20 cellular contexts compared by ENCODE assay signal in genomic region chr4:122712782-122713181, GRCh38. TPM values are rescaled to one million over a fixed set of nuclear protein-coding genes. Genes with fewer than 3 reads are reported as not detected.
DNase-seq lines count a peak whose midpoint lies in the region; ATAC-seq and TF ChIP-seq lines count a peak whose summit lies in the region.
"Had no signal": no experiment of that assay in that cellular context is flagged by ENCODE, and none has a peak within 500 bp of the region (broad histone marks: within the 10 kb centered on the region; RNA-seq: fewer than 3 reads in every experiment).

No MANE protein-coding gene starts in this region.

- H3K9me3 ChIP-seq in fibroblast of lung (ENCODE audit: control insufficient read depth, insufficient read depth, low read depth, low read length) (no peaks in the 10 kb centered on the region), heart left ventricle (no peaks in the 10 kb centered on the region)
- H3K9me3 ChIP-seq: A549, suprapubic skin had no signal

- no peak for ATAC-seq in activated CD4-positive, alpha-beta T cell treated with anti-CD3 and anti-CD28 coated beads for 36 hours
- no peak for ATAC-seq in heart left ventricle
- ATAC-seq: A549, left ventricle myocardium superior had no signal

- H3K4me3 Mint-ChIP-seq in activated CD4-positive, alpha-beta T cell treated with anti-CD3 and anti-CD28 coated beads for 36 hours: peak overlapping the region; percentile 11
- no peak overlapping the region for H3K4me3 Mint-ChIP-seq in activated CD4-positive, alpha-beta T cell treated with anti-CD3 and anti-CD28 coated beads, Interleukin-2, amount 10 ng/mL, durations not matched to agents 7 days and 5 days
- no peak overlapping the region for H3K4me3 Mint-ChIP-seq in T-helper 1 cell treated with Interleukin-12 subunit alpha and Interleukin-12 subunit beta and Interleukin-4 antibody, amounts not matched to agents 30 μg/mL and 1 μg/mL, for 36 hours

- no peak overlapping the region for H2AFZ ChIP-seq in fibroblast of lung (ENCODE audit: low read length)

- intact Hi-C loops in activated CD4-positive, alpha-beta T cell treated with anti-CD3 and anti-CD28 coated beads for 36 hours (cut with DNase I, micrococcal nuclease): loop anchor here (1.0 to 10.0 kb wide), 6 partner anchors 79 to 398 kb away; partner anchors contain the start of genes IL2 (in 2 of the 2) and IL21 (in 1 of the 2)
- intact Hi-C loops in heart left ventricle (cut with DNase I): loop anchor here in 1 of 10 donors (10.0 kb wide), 1 partner anchor 108 kb away; no protein-coding TSS in a partner anchor

- H3K9me3 Mint-ChIP-seq in activated CD4-positive, alpha-beta T cell treated with anti-CD3 and anti-CD28 coated beads for 36 hours (ENCODE audit: low read depth): no peaks in the 10 kb centered on the region
- H3K9me3 Mint-ChIP-seq in activated CD4-positive, alpha-beta T cell treated with anti-CD3 and anti-CD28 coated beads, Interleukin-2, amount 10 ng/mL, durations not matched to agents 7 days and 5 days: no peaks in the 10 kb centered on the region
- H3K9me3 Mint-ChIP-seq in T-helper 1 cell treated with Interleukin-12 subunit alpha and Interleukin-12 subunit beta and Interleukin-4 antibody, amounts not matched to agents 30 μg/mL and 1 μg/mL, for 36 hours: no peaks in the 10 kb centered on the region

- no peaks in the 10 kb centered on the region for H3K79me2 ChIP-seq in fibroblast of lung (ENCODE audit: control insufficient read depth, insufficient read depth, low read length)

- H3K27ac Mint-ChIP-seq in activated CD4-positive, alpha-beta T cell treated with anti-CD3 and anti-CD28 coated beads for 36 hours: peak overlapping the region; percentile 97
- no peak overlapping the region for H3K27ac Mint-ChIP-seq in activated CD4-positive, alpha-beta T cell treated with anti-CD3 and anti-CD28 coated beads, Interleukin-2, amount 10 ng/mL, durations not matched to agents 7 days and 5 days
- peak overlapping the region; percentile 61 for H3K27ac Mint-ChIP-seq in T-helper 1 cell treated with Interleukin-12 subunit alpha and Interleukin-12 subunit beta and Interleukin-4 antibody, amounts not matched to agents 30 μg/mL and 1 μg/mL, for 36 hours

- H3K4me2 ChIP-seq in fibroblast of lung (ENCODE audit: extremely low read depth, insufficient read depth, low read length): no peak overlapping the region
- H3K4me2 ChIP-seq: A549 had no signal

- TF ChIP-seq POLR2A in heart left ventricle (IDR thresholded peaks at IDR 0.05): no peak

- POLR2A ChIA-PET in activated CD4-positive, alpha-beta T cell treated with anti-CD3 and anti-CD28 coated beads for 36 hours (lab: Charles Lee): no interaction called here
- POLR2A ChIA-PET in activated CD4-positive, alpha-beta T cell treated with anti-CD3 and anti-CD28 coated beads, Interleukin-2, amount 10 ng/mL, durations not matched to agents 7 days and 5 days (lab: Charles Lee): interaction anchor here (0.7 kb wide), 1 partner anchor 71 kb away, joined by 3 read pairs; no protein-coding TSS in a partner anchor

- in situ Hi-C loops in KBM-7 (cut with MboI; ENCODE audit: low pct_unique_long_range_greater_than_20kb, low sequenced_read_pairs): no loop called here

- H3K4me3 ChIP-seq in fibroblast of lung (replicated peaks in 1 of 4; ENCODE audit: control extremely low read depth in 1 of 4, insufficient read depth in 1 of 4, low read depth in 3 of 4, low read length in 4 of 4) (no peak overlapping the region), heart left ventricle (no peak overlapping the region)
- H3K4me3 ChIP-seq: A549, suprapubic skin had no signal

- H3K4me1 ChIP-seq in fibroblast of lung (ENCODE audit: control insufficient read depth, extremely low read depth, insufficient read depth, low read length): no peaks in the 10 kb centered on the region
- H3K4me1 ChIP-seq in heart left ventricle: peaks cover 0 to 14% (median 0%) of the 10 kb centered on the region in 12 donors
- H3K4me1 ChIP-seq: A549, suprapubic skin had no signal

- H3K9ac ChIP-seq in fibroblast of lung (ENCODE audit: insufficient read depth, low read length): no peak overlapping the region

- no peaks in the 10 kb centered on the region for H3K27me3 Mint-ChIP-seq in activated CD4-positive, alpha-beta T cell treated with anti-CD3 and anti-CD28 coated beads for 36 hours
- H3K27me3 Mint-ChIP-seq in activated CD4-positive, alpha-beta T cell treated with anti-CD3 and anti-CD28 coated beads, Interleukin-2, amount 10 ng/mL, durations not matched to agents 7 days and 5 days: no peaks in the 10 kb centered on the region
- no peaks in the 10 kb centered on the region for H3K27me3 Mint-ChIP-seq in T-helper 1 cell treated with Interleukin-12 subunit alpha and Interleukin-12 subunit beta and Interleukin-4 antibody, amounts not matched to agents 30 μg/mL and 1 μg/mL, for 36 hours (ENCODE audit: low read depth)

- CTCF ChIA-PET in activated CD4-positive, alpha-beta T cell treated with anti-CD3 and anti-CD28 coated beads for 36 hours (lab: Charles Lee): interaction anchor here (0.7 to 1.3 kb wide), 3 partner anchors 12 to 135 kb away, joined by 3 read pairs; no protein-coding TSS in a partner anchor
- CTCF ChIA-PET in activated CD4-positive, alpha-beta T cell treated with anti-CD3 and anti-CD28 coated beads, Interleukin-2, amount 10 ng/mL, durations not matched to agents 7 days and 5 days (lab: Charles Lee): interaction anchor here (1.3 kb wide), 1 partner anchor 12 kb away, joined by 3 read pairs; no protein-coding TSS in a partner anchor

- H3K27ac ChIP-seq in fibroblast of lung (ENCODE audit: insufficient read depth, low read length): no peak overlapping the region
- no peak overlapping the region for H3K27ac ChIP-seq in heart left ventricle
- H3K27ac ChIP-seq: A549, suprapubic skin had no signal

- TF ChIP-seq CTCF in fibroblast of lung (conservative IDR thresholded peaks at IDR 0.05 in 1 of 2, IDR thresholded peaks at IDR 0.05 in 1 of 2; ENCODE audit: low read depth in 1 of 2, low read length in 2 of 2) (no peak), heart left ventricle (IDR thresholded peaks at IDR 0.05) (no peak)

- H3K4me1 Mint-ChIP-seq in activated CD4-positive, alpha-beta T cell treated with anti-CD3 and anti-CD28 coated beads for 36 hours: peaks cover 73% of the 10 kb centered on the region
- peaks cover 64% of the 10 kb centered on the region for H3K4me1 Mint-ChIP-seq in activated CD4-positive, alpha-beta T cell treated with anti-CD3 and anti-CD28 coated beads, Interleukin-2, amount 10 ng/mL, durations not matched to agents 7 days and 5 days
- peaks cover 55% of the 10 kb centered on the region for H3K4me1 Mint-ChIP-seq in T-helper 1 cell treated with Interleukin-12 subunit alpha and Interleukin-12 subunit beta and Interleukin-4 antibody, amounts not matched to agents 30 μg/mL and 1 μg/mL, for 36 hours (ENCODE audit: low read depth)

- H3K27me3 ChIP-seq in fibroblast of lung (ENCODE audit: control insufficient read depth, insufficient read depth, low read length): no peaks in the 10 kb centered on the region
- no peaks in the 10 kb centered on the region for H3K27me3 ChIP-seq in heart left ventricle
- H3K27me3 ChIP-seq: suprapubic skin had no signal

- peak; percentile 52 for DNase-seq in activated CD4-positive, alpha-beta T cell treated with anti-CD3 and anti-CD28 coated beads for 36 hours
- DNase-seq in activated CD4-positive, alpha-beta T cell treated with anti-CD3 and anti-CD28 coated beads, Interleukin-2, amount 10 ng/mL, durations not matched to agents 7 days and 5 days: no peak
- peak; percentile 35 for DNase-seq in HT1080 (ENCODE audit: low read depth)
- peak; percentile 24 to 25 for DNase-seq in fibroblast of lung (ENCODE audit: low read depth in 2 of 2)
- DNase-seq in KBM-7: no peak
- no peak for DNase-seq in heart left ventricle
- no peak for DNase-seq in NCI-H2029 (lab: John Stamatoyannopoulos, UW)
- DNase-seq: activated CD4-positive, alpha-beta T cell treated with anti-CD3 and anti-CD28 coated beads for 4 hours; activated effector memory CD4-positive, alpha-beta T cell treated with Interleukin-2 at 50 U/mL for 16 hours; DND-41; effector CD4-positive, alpha-beta T cell; H7; left ventricle myocardium superior; NCI-H146; NCI-H510A; posterior cingulate gyrus; stimulated activated CD4-positive, alpha-beta T cell treated with anti-CD3 and anti-CD28 coated beads, Interleukin-12 subunit alpha, Interleukin-12 subunit beta, amount 100 ng/mL, for 4 hours had no signal

- H3K36me3 Mint-ChIP-seq in activated CD4-positive, alpha-beta T cell treated with anti-CD3 and anti-CD28 coated beads for 36 hours (ENCODE audit: low read depth): peaks cover 18% of the 10 kb centered on the region
- H3K36me3 Mint-ChIP-seq in activated CD4-positive, alpha-beta T cell treated with anti-CD3 and anti-CD28 coated beads, Interleukin-2, amount 10 ng/mL, durations not matched to agents 7 days and 5 days (ENCODE audit: low read depth): no peaks in the 10 kb centered on the region
- H3K36me3 Mint-ChIP-seq in T-helper 1 cell treated with Interleukin-12 subunit alpha and Interleukin-12 subunit beta and Interleukin-4 antibody, amounts not matched to agents 30 μg/mL and 1 μg/mL, for 36 hours (ENCODE audit: low read depth): no peaks in the 10 kb centered on the region

- WGBS in heart left ventricle, 4 donors: 90 to 96% (median 92%) methylated on average over 4 of the region's 4 CpGs

- H3K36me3 ChIP-seq in fibroblast of lung (ENCODE audit: control insufficient read depth, insufficient read depth, low read length) (no peaks in the 10 kb centered on the region), heart left ventricle (no peaks in the 10 kb centered on the region)
- H3K36me3 ChIP-seq: suprapubic skin had no signal

- H4K20me1 ChIP-seq in fibroblast of lung (ENCODE audit: control insufficient read depth, extremely low read depth, insufficient read depth, low read length): no peaks in the 10 kb centered on the region

RNA-seq across cellular contexts. Expression of gene BBS12, which starts 19.7 kb away (rescaled TPM):
- 1 to 10 TPM; 2.8 to 3.9 TPM for total RNA-seq in activated CD4-positive, alpha-beta T cell treated with anti-CD3 and anti-CD28 coated beads for 36 hours
- total RNA-seq in activated CD4-positive, alpha-beta T cell treated with anti-CD3 and anti-CD28 coated beads, Interleukin-2, amount 10 ng/mL, durations not matched to agents 7 days and 5 days: 1 to 10 TPM; 1.7 to 2.1 TPM
- 1.5 and 1.7 TPM in 2 replicates for total RNA-seq in HT1080 (2014; rRNA removed; shearing (Covaris generic))
- 2.3 and 2.8 TPM in 2 replicates for polyA plus RNA-seq in HT1080 (2015; cell fraction: cytosol; rRNA removed)
- polyA plus RNA-seq in HT1080 (2015; cell fraction: nucleus; rRNA removed): 2.1 and 2.7 TPM in 2 replicates
- total RNA-seq in fibroblast of lung (7.4 and 8.4 TPM in 2 replicates), heart left ventricle (10 to 100 TPM in 2 of 9 donors, 1 to 10 TPM in 7; 3.4 to 11.9 (median 6.8) TPM)
- polyA plus RNA-seq in fibroblast of lung (1.5 and 3.6 TPM in 2 replicates), heart left ventricle (1 to 10 TPM; 1.1 to 8.7 TPM)
- polyA plus RNA-seq in fibroblast of lung (2012): 2.0 and 3.3 TPM in 2 replicates
- 1.1 TPM in 1 of 2 replicates, not detected in the other for polyA minus RNA-seq in fibroblast of lung (ENCODE audit: low replicate concordance)

Comparison
In these comparisons a context has a peak if more than half of its experiments do, and no peak if none do; other contexts are left out.
1. DNase-seq: peak in activated CD4-positive, alpha-beta T cell treated with anti-CD3 and anti-CD28 coated beads for 36 hours (single experiment), HT1080 (single experiment) and fibroblast of lung (2 of 2); none in activated CD4-positive, alpha-beta T cell treated with anti-CD3 and anti-CD28 coated beads, Interleukin-2, amount 10 ng/mL, durations not matched to agents 7 days and 5 days (single experiment), KBM-7 (single experiment), heart left ventricle (0 of 5) and NCI-H2029 (single experiment).